Comparison of ENCODE assay signal across 21 cellular contexts in genomic region chr6:187252-187840, GRCh38.
DNase-seq lines count a peak whose midpoint lies in the region; TF ChIP-seq lines count a peak whose summit lies in the region.
"Had no signal": no experiment of that assay in that cellular context is flagged by ENCODE, and none has a peak within 500 bp of the region (broad histone marks: within the 10 kb centered on the region; RNA-seq: fewer than 3 reads in every experiment).

No MANE protein-coding gene starts in this region.

- H3K27me3 ChIP-seq in hepatocyte (no peaks in the 10 kb centered on the region), rectal smooth muscle tissue (ENCODE audit: control insufficient read depth, insufficient read depth, low read length) (peaks cover 2% of the 10 kb centered on the region)
- H3K27me3 ChIP-seq: brain microvascular endothelial cell had no signal

- TF ChIP-seq CTCF in CD14-positive monocyte (IDR thresholded peaks at IDR 0.05) (no peak), hepatocyte (IDR thresholded peaks at IDR 0.05; ENCODE audit: poor library complexity) (no peak)

- H3K4me2 ChIP-seq in hepatocyte = peak overlapping the region; percentile 25

- peaks cover 2 to 5% (median 2%) of the 10 kb centered on the region in 3 donors for H3K27me3 Mint-ChIP-seq in CD14-positive monocyte (ENCODE audit: low read depth in 3 of 3)
- peaks cover 0 to 2% (median 0%) of the 10 kb centered on the region in 3 donors for H3K27me3 Mint-ChIP-seq in immature natural killer cell (ENCODE audit: low read depth in 3 of 3)
- H3K27me3 Mint-ChIP-seq: activated CD4-positive, alpha-beta T cell treated with anti-CD3 and anti-CD28 coated beads, Interleukin-2, amount 10 ng/mL, durations not matched to agents 7 days and 5 days; activated T-cell treated with anti-CD3 and anti-CD28 coated beads, Interleukin-2, amount 50 U/mL, for 24 hours; stimulated activated naive CD8-positive, alpha-beta T cell treated with anti-CD3 and anti-CD28 coated beads, Interleukin-15, amount 100 ng/mL, for 72 hours had no signal

- H3K36me3 Mint-ChIP-seq in CD14-positive monocyte (no peaks in the 10 kb centered on the region), immature natural killer cell (no peaks in the 10 kb centered on the region)
- H3K36me3 Mint-ChIP-seq: activated naive CD4-positive, alpha-beta T cell treated with anti-CD3 and anti-CD28 coated beads, Interleukin-2, amount 50 U/mL, for 72 hours had no signal

- 55% methylated on average over 10 of the region's 10 CpGs for WGBS in hepatocyte (ENCODE audit: low lambda C conversion rate, missing lambda C conversion rate)

- no peaks in the 10 kb centered on the region for H4K20me1 ChIP-seq in hepatocyte (ENCODE audit: insufficient read depth, poor library complexity, severe bottlenecking)

- H2AFZ ChIP-seq in hepatocyte = peak overlapping the region; percentile 20

- H3K9me3 ChIP-seq in hepatocyte (ENCODE audit: low read depth) = no peaks in the 10 kb centered on the region
- H3K9me3 ChIP-seq: Caco-2 had no signal

- no peak for DNase-seq in CD14-positive monocyte (ENCODE audit: low spot score)
- peak; percentile 42 for DNase-seq in MV-4-11 (lab: John Stamatoyannopoulos, UW)
- peak; percentile 39 for DNase-seq in hepatocyte (ENCODE audit: low spot score)
- no peak for DNase-seq in NCI-H524 (lab: John Stamatoyannopoulos, UW)
- DNase-seq in immature natural killer cell = no peak
- no peak for DNase-seq in activated naive CD4-positive, alpha-beta T cell (lab: John Stamatoyannopoulos, UW)
- DNase-seq in HuH-7.5 (ENCODE audit: low spot score) = no peak
- DNase-seq: activated CD4-positive, alpha-beta T cell treated with anti-CD3 and anti-CD28 coated beads, Interleukin-2, amount 10 ng/mL, durations not matched to agents 7 days and 5 days; activated T-cell treated with anti-CD3 and anti-CD28 coated beads, Interleukin-2, amount 50 U/mL, for 24 hours; brain microvascular endothelial cell; Caco-2; cortex of kidney; H7; kidney glomerular epithelial cell; nucleus accumbens; right cardiac atrium; stimulated activated CD4-positive, alpha-beta T cell treated with anti-CD3 and anti-CD28 coated beads, Interleukin-1b, Interleukin-23, amount 100 ng/mL, for 48 hours; stimulated activated naive CD8-positive, alpha-beta T cell treated with anti-CD3 and anti-CD28 coated beads, Interleukin-15, amount 100 ng/mL, for 72 hours had no signal

- H3K4me3 Mint-ChIP-seq in CD14-positive monocyte (peak overlapping the region; percentile 52 to 74), immature natural killer cell (no peak overlapping the region)
- H3K4me3 Mint-ChIP-seq: activated CD4-positive, alpha-beta T cell treated with anti-CD3 and anti-CD28 coated beads, Interleukin-2, amount 10 ng/mL, durations not matched to agents 7 days and 5 days; activated T-cell treated with anti-CD3 and anti-CD28 coated beads, Interleukin-2, amount 50 U/mL, for 24 hours; stimulated activated naive CD8-positive, alpha-beta T cell treated with anti-CD3 and anti-CD28 coated beads, Interleukin-15, amount 100 ng/mL, for 72 hours had no signal

- H3K9me3 Mint-ChIP-seq in CD14-positive monocyte = no peaks in the 10 kb centered on the region
- no peaks in the 10 kb centered on the region for H3K9me3 Mint-ChIP-seq in immature natural killer cell
- H3K9me3 Mint-ChIP-seq: activated CD4-positive, alpha-beta T cell treated with anti-CD3 and anti-CD28 coated beads, Interleukin-2, amount 10 ng/mL, durations not matched to agents 7 days and 5 days; activated naive CD4-positive, alpha-beta T cell treated with anti-CD3 and anti-CD28 coated beads, Interleukin-2, amount 50 U/mL, for 72 hours; activated T-cell treated with anti-CD3 and anti-CD28 coated beads, Interleukin-2, amount 50 U/mL, for 24 hours; stimulated activated naive CD8-positive, alpha-beta T cell treated with anti-CD3 and anti-CD28 coated beads, Interleukin-15, amount 100 ng/mL, for 72 hours had no signal

- H3K4me1 ChIP-seq in hepatocyte (ENCODE audit: insufficient read depth) (peaks cover 19% of the 10 kb centered on the region), rectal smooth muscle tissue (ENCODE audit: control insufficient read depth, insufficient read depth, low read length) (peaks cover 10% of the 10 kb centered on the region)
- H3K4me1 ChIP-seq: Caco-2 had no signal

- H3K4me3 ChIP-seq in hepatocyte (no peak overlapping the region), rectal smooth muscle tissue (ENCODE audit: low read length) (no peak overlapping the region)

- H3K27ac Mint-ChIP-seq in CD14-positive monocyte (peak overlapping the region in 4 of 7 donors; percentile 8 to 62 (median 34)), immature natural killer cell (no peak overlapping the region)
- H3K27ac Mint-ChIP-seq: activated CD4-positive, alpha-beta T cell treated with anti-CD3 and anti-CD28 coated beads, Interleukin-2, amount 10 ng/mL, durations not matched to agents 7 days and 5 days; activated naive CD4-positive, alpha-beta T cell treated with anti-CD3 and anti-CD28 coated beads, Interleukin-2, amount 50 U/mL, for 72 hours; activated T-cell treated with anti-CD3 and anti-CD28 coated beads, Interleukin-2, amount 50 U/mL, for 24 hours; stimulated activated naive CD8-positive, alpha-beta T cell treated with anti-CD3 and anti-CD28 coated beads, Interleukin-15, amount 100 ng/mL, for 72 hours had no signal

- no peaks in the 10 kb centered on the region for H3K79me2 ChIP-seq in hepatocyte

- peaks cover 12% of the 10 kb centered on the region for H3K4me1 Mint-ChIP-seq in CD14-positive monocyte
- H3K4me1 Mint-ChIP-seq in immature natural killer cell = peaks cover 2 to 17% of the 10 kb centered on the region in 2 donors

- intact Hi-C loops in CD14-positive monocyte (cut with micrococcal nuclease) = loop anchor here in 1 of 2 donors (5.0 kb wide), 2 partner anchors 205 to 220 kb away; partner anchors contain the start of gene IRF4

- H3K36me3 ChIP-seq in hepatocyte (replicated peaks; ENCODE audit: insufficient read depth, low read depth) (no peaks in the 10 kb centered on the region), rectal smooth muscle tissue (ENCODE audit: control insufficient read depth, insufficient read depth, low read length) (no peaks in the 10 kb centered on the region)
- H3K36me3 ChIP-seq: brain microvascular endothelial cell had no signal

- no peak overlapping the region for H3K9ac ChIP-seq in rectal smooth muscle tissue (ENCODE audit: low read length)

- H3K9me2 ChIP-seq in hepatocyte (replicated peaks; ENCODE audit: insufficient read depth) = no peaks in the 10 kb centered on the region

- H3K27ac ChIP-seq in hepatocyte (no peak overlapping the region), rectal smooth muscle tissue (ENCODE audit: low read depth, low read length) (peak overlapping the region; percentile 74)
- H3K27ac ChIP-seq: brain microvascular endothelial cell, RWPE1 had no signal

Comparison
In these comparisons a context has a peak if more than half of its experiments do, and no peak if none do; other contexts are left out.
1. DNase-seq: peak in MV-4-11 (single experiment) and hepatocyte (single experiment); none in CD14-positive monocyte (single experiment), NCI-H524 (0 of 2), immature natural killer cell (0 of 3), activated naive CD4-positive, alpha-beta T cell (0 of 4) and HuH-7.5 (single experiment).
2. H3K27ac Mint-ChIP-seq: peak in CD14-positive monocyte (4 of 7); none in immature natural killer cell (0 of 6).
3. H3K4me3 Mint-ChIP-seq: peak in CD14-positive monocyte (2 of 2); none in immature natural killer cell (0 of 5).